Comparison of ENCODE assay signal across 27 cellular contexts in genomic region chr9:87950296-87950695, GRCh38. TPM values are rescaled to one million over a fixed set of nuclear protein-coding genes. Genes with fewer than 3 reads are reported as not detected.
"Had no signal": no experiment of that assay in that cellular context is flagged by ENCODE, and none has a peak within 500 bp of the region (broad histone marks: within the 10 kb centered on the region; RNA-seq: fewer than 3 reads in every experiment).

No MANE protein-coding gene starts in this region.

- DNase-seq: dorsolateral prefrontal cortex; effector CD4-positive, alpha-beta T cell; gastrocnemius medialis; head of caudate nucleus; right lobe of liver; stimulated activated CD4-positive, alpha-beta T cell treated with anti-CD3 and anti-CD28 coated beads, Interleukin-12 subunit alpha, Interleukin-12 subunit beta, amount 100 ng/mL, for 4 hours; stimulated activated CD4-positive, alpha-beta T cell treated with anti-CD3 and anti-CD28 coated beads, Interleukin-1b, Interleukin-23, amount 100 ng/mL, for 48 hours; stimulated activated CD4-positive, alpha-beta T cell treated with anti-CD3 and anti-CD28 coated beads, Interleukin-4, amount 100 ng/mL, for 1 hour; stimulated activated naive CD4-positive, alpha-beta T cell treated with Interleukin-2 at 50 U/mL for 16 hours; stomach; thyroid gland had no signal

- H3K4me1 Mint-ChIP-seq: nephron, neural progenitor cell had no signal

- H3K4me2 ChIP-seq: neural progenitor cell, smooth muscle cell had no signal

- H3K9me3 Mint-ChIP-seq: stimulated activated effector memory CD8-positive, alpha-beta T cell treated with anti-CD3 and anti-CD28 coated beads, Interleukin-12 subunit alpha, Interleukin-12 subunit beta, amount 100 ng/mL, for 72 hours had no signal

- H3K4me3 Mint-ChIP-seq: naive thymus-derived CD4-positive, alpha-beta T cell; nephron; neural progenitor cell; stimulated activated effector memory CD8-positive, alpha-beta T cell treated with anti-CD3 and anti-CD28 coated beads, Interleukin-12 subunit alpha, Interleukin-12 subunit beta, amount 100 ng/mL, for 72 hours; type B pancreatic cell had no signal

- H3K9me3 ChIP-seq: gastrocnemius medialis, thyroid gland had no signal

- H3K9ac ChIP-seq: neural progenitor cell, parathyroid adenoma had no signal

- H3K4me1 ChIP-seq: gastrocnemius medialis, neural progenitor cell, parathyroid adenoma, right lobe of liver, stomach, thyroid gland had no signal

- H3K4me3 ChIP-seq: dorsolateral prefrontal cortex, gastrocnemius medialis, lung, neural progenitor cell, right lobe of liver, smooth muscle cell, stomach, thyroid gland had no signal

- H2AFZ ChIP-seq: neural progenitor cell, parathyroid adenoma had no signal

- H3K27me3 ChIP-seq: neural progenitor cell, right lobe of liver, thyroid gland had no signal

- H3K27ac ChIP-seq: dorsolateral prefrontal cortex, gastrocnemius medialis, neural progenitor cell, parathyroid adenoma, right lobe of liver, stomach, thyroid gland had no signal

- H3K36me3 Mint-ChIP-seq: neural progenitor cell; stimulated activated effector memory CD8-positive, alpha-beta T cell treated with anti-CD3 and anti-CD28 coated beads, Interleukin-12 subunit alpha, Interleukin-12 subunit beta, amount 100 ng/mL, for 72 hours; type B pancreatic cell had no signal

- H3K27me3 Mint-ChIP-seq: progenitor cell of endocrine pancreas, type B pancreatic cell had no signal

- H3K36me3 ChIP-seq: gastrocnemius medialis, neural progenitor cell, right lobe of liver, stomach, thyroid gland had no signal

- H3K79me2 ChIP-seq: parathyroid adenoma had no signal

- ATAC-seq: gastrocnemius medialis; naive thymus-derived CD4-positive, alpha-beta T cell had no signal

- H3K27ac Mint-ChIP-seq: naive thymus-derived CD4-positive, alpha-beta T cell; nephron; neural progenitor cell; progenitor cell of endocrine pancreas; stimulated activated effector memory CD8-positive, alpha-beta T cell treated with anti-CD3 and anti-CD28 coated beads, Interleukin-12 subunit alpha, Interleukin-12 subunit beta, amount 100 ng/mL, for 72 hours; type B pancreatic cell had no signal

RNA-seq across cellular contexts. Expression of gene SPATA31C1, which starts 32.5 kb away (rescaled TPM):
- total RNA-seq: esophagus mucosa; gastrocnemius medialis; glomerular endothelial cell; left lobe of liver; lung; mucosa of gallbladder; naive thymus-derived CD4-positive, alpha-beta T cell; osteoblast; progenitor cell of endocrine pancreas; right lobe of liver; smooth muscle cell; stomach; subcutaneous adipose tissue; temporal lobe; thyroid gland had no signal
